Comparison of ENCODE assay signal across 1 cellular context in genomic region chr17:21039839-21040575, GRCh38.
TF ChIP-seq lines count a peak whose summit lies in the region.

No MANE protein-coding gene starts in this region.

TF ChIP-seq in SK-N-SH, 30 proteins besides CTCF, POLR2A, EP300 and RAD21 (continued from another document):
- 0 out of 2 replicates have a peak, but pooled peaks have one; percentile 20 for TF ChIP-seq SMC3 (IDR thresholded peaks at IDR 0.05; ENCODE audit: low read depth, low read length)
- TF ChIP-seq CHD2 (IDR thresholded peaks at IDR 0.05; ENCODE audit: low read length, partially characterized antibody), result no peak
- no peak for TF ChIP-seq NRF1 (IDR thresholded peaks at IDR 0.05; ENCODE audit: low read depth, low read length)
TF ChIP-seq in SK-N-SH: peak in this region for 3.
